In the genomic region with DNA sequence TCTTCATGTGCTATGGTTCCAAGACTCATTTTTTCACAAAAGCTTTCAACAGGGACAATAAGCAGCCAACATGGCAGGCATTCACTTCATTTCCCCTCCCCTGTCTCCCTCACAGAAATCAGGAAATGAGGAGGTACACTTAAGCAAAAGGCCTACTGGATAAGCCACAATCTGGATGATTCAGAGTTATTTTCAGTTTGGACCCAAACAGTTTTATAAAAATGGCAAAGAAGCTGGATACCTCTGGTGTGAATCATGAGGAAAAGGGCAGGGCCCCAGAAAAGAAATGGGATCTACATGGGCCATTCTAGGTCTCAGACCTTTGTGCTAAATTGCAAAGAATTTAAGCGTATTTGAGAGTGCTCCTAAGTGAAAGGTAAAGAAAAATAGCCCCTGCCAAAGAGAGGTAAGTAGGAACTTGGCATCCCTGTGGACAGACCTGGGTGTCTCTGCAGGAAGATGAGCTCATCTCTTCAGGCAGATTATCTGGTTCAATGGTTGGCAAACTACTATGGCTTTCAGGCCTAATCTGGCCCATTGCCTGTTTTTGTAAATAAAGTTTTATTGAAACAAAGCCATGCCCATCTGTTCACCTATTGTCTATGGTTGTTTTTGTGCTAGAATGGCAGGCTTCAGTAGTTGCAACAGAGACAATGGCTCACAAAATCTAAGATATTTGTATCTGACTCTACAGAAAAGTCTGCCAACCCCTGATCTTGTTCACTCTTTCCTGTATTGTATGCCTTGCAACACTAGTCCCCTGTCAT, we compare ENCODE assay signal across 15 cellular contexts.
DNase-seq lines count a peak whose midpoint lies in the region; ATAC-seq and TF ChIP-seq lines count a peak whose summit lies in the region.
"Had no signal": no experiment of that assay in that cellular context is flagged by ENCODE, and none has a peak within 500 bp of the region (broad histone marks: within the 10 kb centered on the region; RNA-seq: fewer than 3 reads in every experiment).

No MANE protein-coding gene starts in this region.

- in situ Hi-C loops in brain microvascular endothelial cell (cut with HindIII; ENCODE audit: low pct_ligation_motif_present, low sequenced_read_pairs), result no loop called here

- H3K4me1 ChIP-seq in Loucy (ENCODE audit: insufficient read depth, low read length, poor library complexity, severe bottlenecking) (peaks cover 29% of the 10 kb centered on the region), left lung (no peaks in the 10 kb centered on the region)

- H4K20me1 ChIP-seq in Loucy (ENCODE audit: insufficient read depth, low read length, poor library complexity, severe bottlenecking), result no peaks in the 10 kb centered on the region

- H3K9me3 ChIP-seq in Loucy (ENCODE audit: insufficient read depth, low read depth, low read length) (no peaks in the 10 kb centered on the region), left lung (no peaks in the 10 kb centered on the region)

- no peaks in the 10 kb centered on the region for H3K79me2 ChIP-seq in Loucy (ENCODE audit: insufficient read depth, low read length)

- intact Hi-C loops in left lung (cut with DNase I), result no loop called here

- ATAC-seq in left lung, result peak; percentile 44
- ATAC-seq: T-cell had no signal

- no peak overlapping the region for H3K4me3 ChIP-seq in AG10803 (ENCODE audit: low read length)
- H3K4me3 ChIP-seq in Loucy (ENCODE audit: low read length, poor library complexity, severe bottlenecking), result peak overlapping the region; percentile 21
- H3K4me3 ChIP-seq in brain microvascular endothelial cell (ENCODE audit: low read depth, low read length), result no peak overlapping the region
- no peak overlapping the region for H3K4me3 ChIP-seq in left lung

- no peaks in the 10 kb centered on the region for H3K9me2 ChIP-seq in Loucy (replicated peaks; ENCODE audit: low read depth, low read length)

- H3K36me3 ChIP-seq in Loucy (ENCODE audit: insufficient read depth, low read length) (no peaks in the 10 kb centered on the region), brain microvascular endothelial cell (replicated peaks) (no peaks in the 10 kb centered on the region), left lung (no peaks in the 10 kb centered on the region)

- H3K27ac ChIP-seq in brain microvascular endothelial cell, result peak overlapping the region; percentile 66
- H3K27ac ChIP-seq in left lung, result no peak overlapping the region

- peak; percentile 87 for DNase-seq in AG10803 (ENCODE audit: low read depth)
- DNase-seq in brain microvascular endothelial cell, result peak; percentile 80
- no peak for DNase-seq in left lung
- no peak for DNase-seq in cerebellum (ENCODE audit: low spot score)
- DNase-seq in NCI-H2196 treated with DMSO at 0.1 percent for 48 hours (lab: John Stamatoyannopoulos, UW; ENCODE audit: unreplicated experiment), result no peak
- DNase-seq in hippocampal formation (lab: John Stamatoyannopoulos, UW), result no peak
- DNase-seq in T-helper 1 cell, result no peak
- DNase-seq: activated CD4-positive, alpha-beta memory T cell treated with anti-CD3 and anti-CD28 coated beads for 36 hours; activated naive CD8-positive, alpha-beta T cell treated with anti-CD3 and anti-CD28 coated beads, Interleukin-2, amount 10 ng/mL, durations not matched to agents 7 days and 5 days; CD8-positive, alpha-beta memory T cell; KBM-7; NCI-H526 treated with DMSO at 0.1 percent for 48 hours; posterior cingulate gyrus; T-cell had no signal

- TF ChIP-seq CTCF in AG10803 (conservative IDR thresholded peaks at IDR 0.05; ENCODE audit: low read length) (no peak), Loucy (conservative IDR thresholded peaks at IDR 0.05; ENCODE audit: low read length) (no peak), brain microvascular endothelial cell (IDR thresholded peaks at IDR 0.05; ENCODE audit: low read depth, low read length, missing control alignments) (no peak), left lung (IDR thresholded peaks at IDR 0.05) (no peak)

- H3K27me3 ChIP-seq in Loucy (ENCODE audit: insufficient read depth, low read length, poor library complexity, severe bottlenecking), result no peaks in the 10 kb centered on the region
- H3K27me3 ChIP-seq in brain microvascular endothelial cell (replicated peaks), result no peaks in the 10 kb centered on the region
- H3K27me3 ChIP-seq in left lung, result no peaks in the 10 kb centered on the region

- no peaks in the 10 kb centered on the region for H3F3A ChIP-seq in Loucy (ENCODE audit: low read depth)

- H3K9ac ChIP-seq in Loucy (ENCODE audit: low read depth, low read length, poor library complexity, severe bottlenecking), result no peak overlapping the region

- peak overlapping the region; percentile 78 for H2AFZ ChIP-seq in Loucy (ENCODE audit: low read length)

- peak overlapping the region; percentile 52 for H3K4me2 ChIP-seq in Loucy (ENCODE audit: low read depth, low read length, poor library complexity, severe bottlenecking)

Comparison
In these comparisons a context has a peak if more than half of its experiments do, and no peak if none do; other contexts are left out.
1. DNase-seq: peak in AG10803 (single experiment) and brain microvascular endothelial cell (single experiment); none in left lung (0 of 2), cerebellum (single experiment), NCI-H2196 treated with DMSO at 0.1 percent for 48 hours (single experiment), hippocampal formation (0 of 2) and T-helper 1 cell (0 of 5).